In genomic region chr5:91296691-91297143, GRCh38 we compare ENCODE assay signal across 12 cellular contexts.
DNase-seq lines count a peak whose midpoint lies in the region; ATAC-seq and TF ChIP-seq lines count a peak whose summit lies in the region.
"Had no signal": no experiment of that assay in that cellular context is flagged by ENCODE, and none has a peak within 500 bp of the region (broad histone marks: within the 10 kb centered on the region; RNA-seq: fewer than 3 reads in every experiment).

No MANE protein-coding gene starts in this region.

- no peaks in the 10 kb centered on the region for H3K27me3 ChIP-seq in gastroesophageal sphincter

- no peaks in the 10 kb centered on the region for H3K27me3 Mint-ChIP-seq in activated CD4-positive, alpha-beta T cell treated with anti-CD3 and anti-CD28 coated beads, Interleukin-2, amount 10 ng/mL, durations not matched to agents 24 days and 14 days
- H3K27me3 Mint-ChIP-seq in activated CD8-positive, alpha-beta memory T cell treated with anti-CD3 and anti-CD28 coated beads, Interleukin-2, amount 10 ng/mL, durations not matched to agents 7 days and 5 days: no peaks in the 10 kb centered on the region
- H3K27me3 Mint-ChIP-seq: naive B cell had no signal

- DNase-seq in AG10803 (ENCODE audit: low read depth) (peak; percentile 96), SW480 (ENCODE audit: low spot score) (peak; percentile 44), posterior vena cava (ENCODE audit: low spot score) (peak; percentile 93)
- DNase-seq in activated CD4-positive, alpha-beta T cell treated with anti-CD3 and anti-CD28 coated beads, Interleukin-2, amount 10 ng/mL, durations not matched to agents 24 days and 14 days: no peak
- no peak for DNase-seq in effector CD8-positive, alpha-beta T cell (lab: John Stamatoyannopoulos, UW)
- DNase-seq in activated CD8-positive, alpha-beta memory T cell treated with anti-CD3 and anti-CD28 coated beads, Interleukin-2, amount 10 ng/mL, durations not matched to agents 7 days and 5 days: no peak
- DNase-seq: activated T-cell treated with anti-CD3 and anti-CD28 coated beads, Interleukin-2, amount 50 U/mL, for 72 hours; hippocampal formation; naive B cell had no signal

- no peak overlapping the region for H3K4me3 Mint-ChIP-seq in activated CD4-positive, alpha-beta T cell treated with anti-CD3 and anti-CD28 coated beads, Interleukin-2, amount 10 ng/mL, durations not matched to agents 24 days and 14 days
- no peak overlapping the region for H3K4me3 Mint-ChIP-seq in activated CD8-positive, alpha-beta memory T cell treated with anti-CD3 and anti-CD28 coated beads, Interleukin-2, amount 10 ng/mL, durations not matched to agents 7 days and 5 days
- H3K4me3 Mint-ChIP-seq: activated T-cell treated with anti-CD3 and anti-CD28 coated beads, Interleukin-2, amount 50 U/mL, for 72 hours; naive B cell had no signal

- ATAC-seq in gastroesophageal sphincter (peak; percentile 91), GM19035 (IDR thresholded peaks at IDR 0.05; ENCODE audit: unreplicated experiment) (no peak)
- ATAC-seq in activated CD8-positive, alpha-beta memory T cell treated with anti-CD3 and anti-CD28 coated beads, Interleukin-2, amount 10 ng/mL, durations not matched to agents 7 days and 5 days: no peak
- ATAC-seq: activated T-cell treated with anti-CD3 and anti-CD28 coated beads, Interleukin-2, amount 50 U/mL, for 72 hours had no signal

- no peak for TF ChIP-seq EP300 in gastroesophageal sphincter (IDR thresholded peaks at IDR 0.05)

- no peak overlapping the region for H3K27ac Mint-ChIP-seq in activated CD4-positive, alpha-beta T cell treated with anti-CD3 and anti-CD28 coated beads, Interleukin-2, amount 10 ng/mL, durations not matched to agents 24 days and 14 days
- H3K27ac Mint-ChIP-seq in activated CD8-positive, alpha-beta memory T cell treated with anti-CD3 and anti-CD28 coated beads, Interleukin-2, amount 10 ng/mL, durations not matched to agents 7 days and 5 days: no peak overlapping the region
- H3K27ac Mint-ChIP-seq: activated T-cell treated with anti-CD3 and anti-CD28 coated beads, Interleukin-2, amount 50 U/mL, for 72 hours; naive B cell had no signal

- H3K4me3 ChIP-seq in AG10803 (ENCODE audit: low read length) (no peak overlapping the region), gastroesophageal sphincter (no peak overlapping the region)

- H3K36me3 Mint-ChIP-seq in activated CD4-positive, alpha-beta T cell treated with anti-CD3 and anti-CD28 coated beads, Interleukin-2, amount 10 ng/mL, durations not matched to agents 24 days and 14 days (ENCODE audit: low read depth): no peaks in the 10 kb centered on the region
- no peaks in the 10 kb centered on the region for H3K36me3 Mint-ChIP-seq in activated CD8-positive, alpha-beta memory T cell treated with anti-CD3 and anti-CD28 coated beads, Interleukin-2, amount 10 ng/mL, durations not matched to agents 7 days and 5 days
- H3K36me3 Mint-ChIP-seq: naive B cell had no signal

- no peak for TF ChIP-seq CTCF in AG10803 (conservative IDR thresholded peaks at IDR 0.05; ENCODE audit: low read length)
- TF ChIP-seq CTCF in gastroesophageal sphincter (IDR thresholded peaks at IDR 0.05): no peak

- no peaks in the 10 kb centered on the region for H3K36me3 ChIP-seq in gastroesophageal sphincter

- no peaks in the 10 kb centered on the region for H3K9me3 Mint-ChIP-seq in activated CD4-positive, alpha-beta T cell treated with anti-CD3 and anti-CD28 coated beads, Interleukin-2, amount 10 ng/mL, durations not matched to agents 24 days and 14 days
- H3K9me3 Mint-ChIP-seq in activated CD8-positive, alpha-beta memory T cell treated with anti-CD3 and anti-CD28 coated beads, Interleukin-2, amount 10 ng/mL, durations not matched to agents 7 days and 5 days (ENCODE audit: low read depth): no peaks in the 10 kb centered on the region
- H3K9me3 Mint-ChIP-seq: activated T-cell treated with anti-CD3 and anti-CD28 coated beads, Interleukin-2, amount 50 U/mL, for 72 hours; naive B cell had no signal

- peaks cover 0 to under 1% (median 0%) of the 10 kb centered on the region in 3 donors for H3K4me1 ChIP-seq in gastroesophageal sphincter

- WGBS in gastroesophageal sphincter (ENCODE audit: low coverage in 1 of 2), 2 donors: 67% methylated on average over 2 of the region's 2 CpGs; no CpG with 5 or more reads in 1 of the 2 donors

- intact Hi-C loops in posterior vena cava (cut with DNase I): no loop called here
- intact Hi-C loops in activated CD4-positive, alpha-beta T cell treated with anti-CD3 and anti-CD28 coated beads, Interleukin-2, amount 10 ng/mL, durations not matched to agents 24 days and 14 days (cut with micrococcal nuclease): no loop called here

- no peak for TF ChIP-seq POLR2A in gastroesophageal sphincter (IDR thresholded peaks at IDR 0.05)

- H3K4me1 Mint-ChIP-seq in activated CD4-positive, alpha-beta T cell treated with anti-CD3 and anti-CD28 coated beads, Interleukin-2, amount 10 ng/mL, durations not matched to agents 24 days and 14 days: peaks cover 16% of the 10 kb centered on the region
- H3K4me1 Mint-ChIP-seq in activated CD8-positive, alpha-beta memory T cell treated with anti-CD3 and anti-CD28 coated beads, Interleukin-2, amount 10 ng/mL, durations not matched to agents 7 days and 5 days: peaks cover 20% of the 10 kb centered on the region
- H3K4me1 Mint-ChIP-seq: naive B cell had no signal

- H3K27ac ChIP-seq in gastroesophageal sphincter: peak overlapping the region in 2 of 4 donors; percentile 4 to 35
- H3K27ac ChIP-seq: HL-60 had no signal

- no peaks in the 10 kb centered on the region for H3K9me3 ChIP-seq in gastroesophageal sphincter

- CTCF ChIA-PET in activated CD8-positive, alpha-beta memory T cell treated with anti-CD3 and anti-CD28 coated beads, Interleukin-2, amount 10 ng/mL, durations not matched to agents 7 days and 5 days (lab: Charles Lee): interaction anchor here (1.0 kb wide), 1 partner anchor 15 kb away, joined by 3 read pairs; no protein-coding TSS in a partner anchor

Comparison
In these comparisons a context has a peak if more than half of its experiments do, and no peak if none do; other contexts are left out.
1. DNase-seq: peak in AG10803 (single experiment), SW480 (single experiment) and posterior vena cava (single experiment); none in activated CD4-positive, alpha-beta T cell treated with anti-CD3 and anti-CD28 coated beads, Interleukin-2, amount 10 ng/mL, durations not matched to agents 24 days and 14 days (single experiment), effector CD8-positive, alpha-beta T cell (single experiment) and activated CD8-positive, alpha-beta memory T cell treated with anti-CD3 and anti-CD28 coated beads, Interleukin-2, amount 10 ng/mL, durations not matched to agents 7 days and 5 days (single experiment).